27 cellular contexts compared by ENCODE assay signal in genomic region chr3:38616658-38617057, GRCh38. TPM values are rescaled to one million over a fixed set of nuclear protein-coding genes. Genes with fewer than 3 reads are reported as not detected.
"Had no signal": no experiment of that assay in that cellular context is flagged by ENCODE, and none has a peak within 500 bp of the region (broad histone marks: within the 10 kb centered on the region; RNA-seq: fewer than 3 reads in every experiment).

No MANE protein-coding gene starts in this region.

- H3K4me3 ChIP-seq: right lobe of liver, thoracic aorta, upper lobe of left lung, vagina had no signal

- H3K27me3 ChIP-seq: brain microvascular endothelial cell, right lobe of liver, upper lobe of left lung, vagina had no signal

- H3K36me3 ChIP-seq: brain microvascular endothelial cell, right lobe of liver, thoracic aorta, upper lobe of left lung, vagina, WERI-Rb-1 had no signal

- DNase-seq: activated CD4-positive, alpha-beta memory T cell treated with anti-CD3 and anti-CD28 coated beads, Interleukin-2, amount 10 ng/mL, durations not matched to agents 7 days and 5 days; activated CD4-positive, alpha-beta T cell treated with anti-CD3 and anti-CD28 coated beads, Interleukin-2, amount 10 ng/mL, durations not matched to agents 24 days and 14 days; activated CD4-positive, CD25-positive, alpha-beta regulatory T cell treated with anti-CD3 and anti-CD28 coated beads, Interleukin-2, amount 50 U/mL, for 72 hours; activated CD8-positive, alpha-beta memory T cell treated with anti-CD3 and anti-CD28 coated beads, Interleukin-2, amount 50 U/mL, for 48 hours; activated gamma-delta T cell; activated naive CD4-positive, alpha-beta T cell treated with anti-CD3 and anti-CD28 coated beads, Interleukin-2, amount 10 ng/mL, durations not matched to agents 7 days and 5 days; activated naive CD8-positive, alpha-beta T cell treated with anti-CD3 and anti-CD28 coated beads, Interleukin-2, amount 10 ng/mL, durations not matched to agents 7 days and 5 days; activated T-cell treated with anti-CD3 and anti-CD28 coated beads, Interleukin-2, amount 50 U/mL, for 24 hours; brain microvascular endothelial cell; central memory CD4-positive, alpha-beta T cell; endodermal cell; midbrain; right lobe of liver; stimulated activated CD4-positive, alpha-beta T cell treated with anti-CD3 and anti-CD28 coated beads, Interleukin-12 subunit alpha, Interleukin-12 subunit beta, amount 100 ng/mL, for 4 hours; stimulated activated CD4-positive, alpha-beta T cell treated with anti-CD3 and anti-CD28 coated beads, Interleukin-4, amount 100 ng/mL, for 1 hour; stimulated activated naive CD8-positive, alpha-beta T cell treated with anti-CD3 and anti-CD28 coated beads, Interleukin-15, Interleukin-2, amounts not matched to agents 100 U/mL and 50 U/mL, for 24 hours; T-helper 9 cell; upper lobe of left lung; WERI-Rb-1 had no signal

- FAIRE-seq: astrocyte, islet of Langerhans, TTC549 had no signal

- ATAC-seq: esophagus mucosa; naive thymus-derived CD8-positive, alpha-beta T cell; right lobe of liver; stimulated activated naive CD8-positive, alpha-beta T cell treated with anti-CD3 and anti-CD28 coated beads, Interleukin-15, Interleukin-2, amounts not matched to agents 100 U/mL and 50 U/mL, for 24 hours had no signal

- H3K27ac ChIP-seq: brain microvascular endothelial cell, parathyroid adenoma, right lobe of liver, thoracic aorta, upper lobe of left lung, vagina, WERI-Rb-1 had no signal

- H3K9me3 ChIP-seq: right lobe of liver, thoracic aorta, upper lobe of left lung, vagina had no signal

- H3K4me1 ChIP-seq: parathyroid adenoma, right lobe of liver, upper lobe of left lung, vagina had no signal

RNA-seq across cellular contexts. Expression of gene SCN5A, which starts 32.8 kb away (rescaled TPM):
- total RNA-seq: activated CD4-positive, alpha-beta T cell treated with anti-CD3 and anti-CD28 coated beads, Interleukin-2, amount 10 ng/mL, durations not matched to agents 24 days and 14 days; esophagus mucosa had no signal
- polyA plus RNA-seq: naive thymus-derived CD8-positive, alpha-beta T cell had no signal
